33 cellular contexts compared by ENCODE assay signal in the genomic region with DNA sequence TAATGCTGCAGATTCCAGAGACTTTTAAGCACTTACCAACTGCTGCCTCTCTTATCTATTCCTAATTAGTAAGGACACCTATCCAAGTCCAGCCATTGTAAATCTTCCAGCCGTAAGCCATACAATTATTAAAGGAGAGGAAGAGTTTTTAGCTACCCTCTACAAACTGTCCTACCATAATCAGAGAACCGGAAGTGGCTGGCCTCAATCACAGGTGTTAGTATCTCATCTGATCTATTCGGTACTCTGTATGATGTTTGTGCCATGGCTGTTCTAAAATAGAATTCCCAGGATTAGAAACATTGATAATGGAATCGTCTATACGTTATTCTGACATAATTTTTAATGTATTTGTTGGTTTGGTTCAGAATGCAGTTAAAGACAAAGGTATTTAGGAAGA.
"Had no signal": no experiment of that assay in that cellular context is flagged by ENCODE, and none has a peak within 500 bp of the region (broad histone marks: within the 10 kb centered on the region; RNA-seq: fewer than 3 reads in every experiment).

No MANE protein-coding gene starts in this region.

- H3K9me3 ChIP-seq: Peyer's patch had no signal

- H3K4me1 ChIP-seq: Peyer's patch had no signal

- H3K4me3 ChIP-seq: K562, Peyer's patch had no signal

- ATAC-seq: activated T-cell treated with anti-CD3 and anti-CD28 coated beads, Interleukin-2, amount 50 U/mL, for 72 hours; activated T-helper 17 cell treated with anti-CD3 and anti-CD28 coated beads, Interleukin-2, amount 50 U/mL, for 72 hours; K562; PC-3; SK-N-SH treated with all-trans-retinoic acid at 6 μM for 48 hours had no signal

- H3K36me3 ChIP-seq: brain microvascular endothelial cell, Peyer's patch, WERI-Rb-1 had no signal

- H3K27me3 ChIP-seq: brain microvascular endothelial cell, Peyer's patch had no signal

- FAIRE-seq: K562 had no signal

- H3K27ac ChIP-seq: brain microvascular endothelial cell, Peyer's patch, WERI-Rb-1 had no signal

- DNase-seq: activated CD4-positive, alpha-beta memory T cell treated with anti-CD3 and anti-CD28 coated beads, Interleukin-2, amount 10 ng/mL, durations not matched to agents 7 days and 5 days; activated CD4-positive, alpha-beta T cell treated with anti-CD3 and anti-CD28 coated beads for 1 hour; activated CD4-positive, alpha-beta T cell treated with anti-CD3 and anti-CD28 coated beads for 48 hours; activated CD4-positive, CD25-positive, alpha-beta regulatory T cell; activated effector memory CD4-positive, alpha-beta T cell treated with anti-CD3 and anti-CD28 coated beads, Interleukin-2, amount 50 U/mL, for 16 hours; activated naive CD4-positive, alpha-beta T cell; activated naive CD4-positive, alpha-beta T cell treated with anti-CD3 and anti-CD28 coated beads, Interleukin-2, amount 50 U/mL, for 16 hours; activated naive CD8-positive, alpha-beta T cell treated with anti-CD3 and anti-CD28 coated beads for 36 hours; activated T-cell treated with anti-CD3 and anti-CD28 coated beads, Interleukin-2, amount 50 U/mL, for 1 hour; activated T-cell treated with anti-CD3 and anti-CD28 coated beads, Interleukin-2, amount 50 U/mL, for 72 hours; amniotic stem cell; aorta; brain microvascular endothelial cell; central memory CD4-positive, alpha-beta T cell; NCI-H1105; NCI-H1436; NCI-H1694; NCI-H1930; NCI-H2081 treated with DMSO at 0.1 percent for 48 hours; NCI-H345; NCI-H524 treated with DMSO at 0.1 percent for 48 hours; PC-3; Peyer's patch; RPMI8226; SHP77 treated with DMSO at 0.1 percent for 48 hours; SW 1271; T-helper 1 cell; T-helper 2 cell; T-helper 9 cell; WERI-Rb-1 had no signal
